ENCODE assay signal across 1 cellular context in genomic region chr14:22929104-22929847, GRCh38.
TF ChIP-seq lines count a peak whose summit lies in the region.

PRMT5 (minus strand) TSS chr14:22929376; CDS start chr14:22929361, 15 bp downstream.

TF ChIP-seq in HepG2, 621 proteins besides CTCF, POLR2A, EP300 and RAD21 (continued from another document and continues in another):
- TF ChIP-seq ZXDC (CRISPR knock-in tag; IDR thresholded peaks at IDR 0.05) (no peak), ZNF614 (CRISPR knock-in tag; IDR thresholded peaks at IDR 0.05; ENCODE audit: borderline replicate concordance) (peak; percentile 99), THRA (CRISPR knock-in tag; IDR thresholded peaks at IDR 0.05; ENCODE audit: borderline replicate concordance) (peak; percentile 92), HNF4A (CRISPR knock-in tag; IDR thresholded peaks at IDR 0.05) (peak; percentile 55), ZNF790 (CRISPR knock-in tag; IDR thresholded peaks at IDR 0.05; ENCODE audit: borderline replicate concordance) (peak; percentile 35; the same call in 1 of the 2 replicates), KMT2B (CRISPR knock-in tag; IDR thresholded peaks at IDR 0.05) (peak; percentile 97), ZMAT5 (CRISPR knock-in tag; IDR thresholded peaks at IDR 0.05; ENCODE audit: borderline replicate concordance, low read depth) (no peak), PAWR (CRISPR knock-in tag; IDR thresholded peaks at IDR 0.05; ENCODE audit: borderline replicate concordance) (no peak), KLF15 (CRISPR knock-in tag; IDR thresholded peaks at IDR 0.05; ENCODE audit: borderline replicate concordance) (peak; percentile 95; the same call in 1 of the 2 replicates), FIP1L1 (IDR thresholded peaks at IDR 0.05; ENCODE audit: borderline replicate concordance, insufficient read depth, low read depth, low read length) (peak; percentile 19; the same call in 1 of the 2 replicates), HOMEZ (CRISPR knock-in tag; IDR thresholded peaks at IDR 0.05; ENCODE audit: low read depth) (peak; percentile 99), SOX6 (IDR thresholded peaks at IDR 0.05) (no peak), SOX6 (CRISPR knock-in tag; IDR thresholded peaks at IDR 0.05) (peak; percentile 86), DDIT3 (CRISPR knock-in tag; IDR thresholded peaks at IDR 0.05) (peak; percentile 53; the same call in 1 of the 2 replicates), PHF20 (CRISPR knock-in tag; IDR thresholded peaks at IDR 0.05) (peak; percentile 68; the same call in 1 of the 2 replicates), ZC3H4 (CRISPR knock-in tag; IDR thresholded peaks at IDR 0.05; ENCODE audit: borderline replicate concordance) (no peak; the same call in 1 of the 2 replicates), ZFP90 (CRISPR knock-in tag; IDR thresholded peaks at IDR 0.05; ENCODE audit: borderline replicate concordance) (peak; percentile 98), TRAFD1 (CRISPR knock-in tag; IDR thresholded peaks at IDR 0.05; ENCODE audit: borderline replicate concordance) (peak; percentile 77), JUNB (CRISPR knock-in tag; IDR thresholded peaks at IDR 0.05; ENCODE audit: borderline replicate concordance) (peak; percentile 79), AGO2 (optimal IDR thresholded peaks at IDR 0.05; ENCODE audit: low read depth, low read length) (peak; percentile 81), TGIF2 (CRISPR knock-in tag; IDR thresholded peaks at IDR 0.05) (peak; percentile 88; the same call in 1 of the 2 replicates), KIAA2018 (CRISPR knock-in tag; IDR thresholded peaks at IDR 0.05; ENCODE audit: borderline replicate concordance) (peak; percentile 94), KDM5A (IDR thresholded peaks at IDR 0.05; ENCODE audit: borderline replicate concordance, low read length) (peak; percentile 95), ZNF569 (CRISPR knock-in tag; IDR thresholded peaks at IDR 0.05; ENCODE audit: borderline replicate concordance) (no peak), ATF4 (CRISPR knock-in tag; IDR thresholded peaks at IDR 0.05) (peak in 1 of 2 experiments; percentile 80; a peak in 1 of 4 replicates), SMARCE1 (IDR thresholded peaks at IDR 0.05; ENCODE audit: borderline replicate concordance) (no peak), WIZ (CRISPR knock-in tag; IDR thresholded peaks at IDR 0.05) (peak; percentile 89; the same call in 1 of the 2 replicates), HMGXB3 (CRISPR knock-in tag; IDR thresholded peaks at IDR 0.05; ENCODE audit: borderline replicate concordance) (peak; percentile 99), ZNF570 (CRISPR knock-in tag; IDR thresholded peaks at IDR 0.05; ENCODE audit: borderline replicate concordance) (peak; percentile 16; the same call in 1 of the 2 replicates), MBNL3 (CRISPR knock-in tag; conservative IDR thresholded peaks at IDR 0.05) (no peak), FOXA3 (CRISPR knock-in tag; IDR thresholded peaks at IDR 0.05) (peak; percentile 89), TBP (CRISPR knock-in tag; IDR thresholded peaks at IDR 0.05) (peak; percentile 100), GABPA (IDR thresholded peaks at IDR 0.05; ENCODE audit: low read depth, low read length) (no peak), GABPA (CRISPR knock-in tag; IDR thresholded peaks at IDR 0.05; ENCODE audit: low read depth) (no peak), ZNF543 (CRISPR knock-in tag; IDR thresholded peaks at IDR 0.05) (peak; percentile 98), POLR2AphosphoS5 (IDR thresholded peaks at IDR 0.05; ENCODE audit: low read depth, low read length) (peak; percentile 99), MTF1 (CRISPR knock-in tag; IDR thresholded peaks at IDR 0.05) (peak; percentile 59; the same call in 1 of the 2 replicates), ZNF607 (CRISPR knock-in tag; IDR thresholded peaks at IDR 0.05; ENCODE audit: borderline replicate concordance) (peak; percentile 94)
